ENCODE assay signal across 1 cellular context in the genomic region with DNA sequence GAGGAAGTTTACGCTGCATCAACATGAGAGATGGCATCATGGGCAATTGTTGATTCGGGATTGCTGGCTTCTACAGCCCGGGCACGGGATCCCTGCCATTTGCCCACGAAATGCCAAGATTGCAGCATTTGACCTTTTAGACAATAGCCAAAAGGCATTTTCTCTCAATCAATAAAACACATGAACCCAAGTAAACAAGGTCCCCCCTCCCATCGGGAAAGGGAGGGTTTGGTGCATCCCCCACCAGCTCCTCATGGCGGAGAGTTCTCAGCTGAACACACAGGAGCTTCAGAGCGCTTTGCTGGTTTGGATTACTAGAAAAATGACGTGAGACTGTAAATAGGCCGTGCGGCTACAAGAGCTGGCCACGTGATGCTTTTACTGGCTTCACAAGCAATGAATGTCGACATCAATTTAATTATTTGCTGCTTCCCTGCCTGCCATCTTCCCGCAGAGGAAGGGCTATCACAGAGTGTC.
A peak's percentile ranks its signal among the peaks of the same experiment; 100 is the strongest.
TF ChIP-seq lines count a peak whose summit lies in the region.

No MANE protein-coding gene starts in this region.

TF ChIP-seq in HepG2, 621 proteins besides CTCF, POLR2A, EP300 and RAD21 (continued from another document):
- TF ChIP-seq SMARCE1 (IDR thresholded peaks at IDR 0.05; ENCODE audit: borderline replicate concordance) (no peak), ZNF788 (CRISPR knock-in tag; IDR thresholded peaks at IDR 0.05; ENCODE audit: borderline replicate concordance) (no peak), ZNF547 (CRISPR knock-in tag; IDR thresholded peaks at IDR 0.05) (no peak), DMAP1 (CRISPR knock-in tag; IDR thresholded peaks at IDR 0.05) (no peak), HOXA7 (CRISPR knock-in tag; IDR thresholded peaks at IDR 0.05) (no peak), FOXM1 (CRISPR knock-in tag; IDR thresholded peaks at IDR 0.05) (no peak), FOXP1 (IDR thresholded peaks at IDR 0.05) (no peak), FOXP1 (CRISPR knock-in tag; IDR thresholded peaks at IDR 0.05) (0 out of 2 replicates have a peak, but pooled peaks have one; percentile 10), ATF7-NPFF (CRISPR knock-in tag; IDR thresholded peaks at IDR 0.05; ENCODE audit: low read depth) (no peak), ZNF354B (CRISPR knock-in tag; IDR thresholded peaks at IDR 0.05) (no peak), ZNF382 (CRISPR knock-in tag; IDR thresholded peaks at IDR 0.05; ENCODE audit: borderline replicate concordance) (no peak), HNF4A (CRISPR knock-in tag; IDR thresholded peaks at IDR 0.05) (no peak), ZNF292 (CRISPR knock-in tag; IDR thresholded peaks at IDR 0.05; ENCODE audit: borderline replicate concordance, low read depth) (no peak), RXRA (CRISPR knock-in tag; IDR thresholded peaks at IDR 0.05) (no peak), ZNF839 (CRISPR knock-in tag; IDR thresholded peaks at IDR 0.05; ENCODE audit: borderline replicate concordance) (no peak), ZNF713 (CRISPR knock-in tag; IDR thresholded peaks at IDR 0.05) (no peak), MAZ (IDR thresholded peaks at IDR 0.05; ENCODE audit: borderline replicate concordance, low read depth, low read length) (peak; percentile 63; the same call in 1 of the 2 replicates), MAZ (CRISPR knock-in tag; IDR thresholded peaks at IDR 0.05; ENCODE audit: low read depth) (no peak), RFXANK (CRISPR knock-in tag; IDR thresholded peaks at IDR 0.05) (no peak), ZMAT3 (CRISPR knock-in tag; conservative IDR thresholded peaks at IDR 0.05) (no peak), ZNF17 (CRISPR knock-in tag; IDR thresholded peaks at IDR 0.05) (no peak)
- TF ChIP-seq, protein P1, sequence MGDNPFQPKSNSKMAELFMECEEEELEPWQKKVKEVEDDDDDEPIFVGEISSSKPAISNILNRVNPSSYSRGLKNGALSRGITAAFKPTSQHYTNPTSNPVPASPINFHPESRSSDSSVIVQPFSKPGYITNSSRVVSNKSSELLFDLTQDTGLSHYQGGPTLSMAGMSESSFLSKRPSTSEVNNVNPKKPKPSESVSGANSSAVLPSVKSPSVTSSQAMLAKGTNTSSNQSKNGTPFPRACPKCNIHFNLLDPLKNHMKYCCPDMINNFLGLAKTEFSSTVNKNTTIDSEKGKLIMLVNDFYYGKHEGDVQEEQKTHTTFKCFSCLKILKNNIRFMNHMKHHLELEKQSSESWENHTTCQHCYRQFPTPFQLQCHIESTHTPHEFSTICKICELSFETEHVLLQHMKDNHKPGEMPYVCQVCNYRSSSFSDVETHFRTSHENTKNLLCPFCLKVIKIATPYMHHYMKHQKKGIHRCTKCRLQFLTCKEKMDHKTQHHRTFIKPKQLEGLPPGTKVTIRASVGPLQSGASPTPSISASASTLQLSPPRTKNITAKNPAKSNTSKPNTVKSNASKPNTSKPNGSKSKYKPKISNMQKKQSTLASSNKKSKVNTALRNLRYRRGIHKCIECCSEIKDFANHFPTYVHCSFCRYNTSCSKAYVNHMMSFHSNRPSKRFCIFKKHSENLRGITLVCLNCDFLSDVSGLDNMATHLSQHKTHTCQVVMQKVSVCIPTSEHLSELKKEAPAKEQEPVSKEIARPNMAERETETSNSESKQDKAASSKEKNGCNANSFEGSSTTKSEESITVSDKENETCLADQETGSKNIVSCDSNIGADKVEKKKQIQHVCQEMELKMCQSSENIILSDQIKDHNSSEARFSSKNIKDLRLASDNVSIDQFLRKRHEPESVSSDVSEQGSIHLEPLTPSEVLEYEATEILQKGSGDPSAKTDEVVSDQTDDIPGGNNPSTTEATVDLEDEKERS (CRISPR knock-in tag; IDR thresholded peaks at IDR 0.05): no peak
- TF ChIP-seq, protein P2, sequence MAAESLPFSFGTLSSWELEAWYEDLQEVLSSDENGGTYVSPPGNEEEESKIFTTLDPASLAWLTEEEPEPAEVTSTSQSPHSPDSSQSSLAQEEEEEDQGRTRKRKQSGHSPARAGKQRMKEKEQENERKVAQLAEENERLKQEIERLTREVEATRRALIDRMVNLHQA (CRISPR knock-in tag; IDR thresholded peaks at IDR 0.05): no peak
